Comparison of ENCODE assay signal across 9 cellular contexts in the genomic region with DNA sequence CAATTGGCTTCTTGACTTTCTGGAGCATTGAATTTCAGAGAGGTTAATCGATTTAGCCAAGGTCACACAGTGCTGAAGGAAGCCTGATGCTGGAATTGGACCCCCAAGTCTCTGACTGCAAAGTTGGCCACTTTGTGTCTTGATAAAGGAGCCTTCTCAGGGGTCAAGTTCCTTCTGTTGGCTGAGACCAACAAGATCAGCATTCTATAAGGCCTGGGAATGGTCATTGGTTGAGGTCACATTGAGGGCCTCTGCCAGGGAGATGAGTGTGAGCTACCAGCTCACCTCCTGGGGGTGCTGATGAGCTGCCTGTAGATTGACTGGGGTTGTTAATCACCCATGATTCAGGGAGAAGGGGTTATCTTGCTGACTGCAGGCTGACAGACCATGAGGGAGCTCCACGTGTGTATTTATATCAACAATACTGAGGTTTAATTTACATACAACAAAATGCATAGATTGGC. TPM values are rescaled to one million over a fixed set of nuclear protein-coding genes. Genes with fewer than 3 reads are reported as not detected.
DNase-seq lines count a peak whose midpoint lies in the region; ATAC-seq and TF ChIP-seq lines count a peak whose summit lies in the region.
"Had no signal": no experiment of that assay in that cellular context is flagged by ENCODE, and none has a peak within 500 bp of the region (broad histone marks: within the 10 kb centered on the region; RNA-seq: fewer than 3 reads in every experiment).

No MANE protein-coding gene starts in this region.

- H3K4me1 Mint-ChIP-seq in activated CD4-positive, alpha-beta memory T cell treated with anti-CD3 and anti-CD28 coated beads for 36 hours (ENCODE audit: low read depth): peaks cover 39% of the 10 kb centered on the region

- no peaks in the 10 kb centered on the region for H3K27me3 ChIP-seq in lower lobe of right lung (ENCODE audit: low read depth)

- no peaks in the 10 kb centered on the region for H3K27me3 Mint-ChIP-seq in activated CD4-positive, alpha-beta memory T cell treated with anti-CD3 and anti-CD28 coated beads for 36 hours

- intact Hi-C loops in activated CD4-positive, alpha-beta memory T cell treated with anti-CD3 and anti-CD28 coated beads for 36 hours (cut with micrococcal nuclease): loop anchor here (5.0 kb wide), 2 partner anchors 108 to 283 kb away; no protein-coding TSS in a partner anchor
- intact Hi-C loops in lower lobe of right lung (cut with DNase I): no loop called here

- no peak for TF ChIP-seq CTCF in lower lobe of right lung (IDR thresholded peaks at IDR 0.05)

- no peak overlapping the region for H3K27ac Mint-ChIP-seq in activated CD4-positive, alpha-beta memory T cell treated with anti-CD3 and anti-CD28 coated beads for 36 hours

- peaks cover 23% of the 10 kb centered on the region for H3K4me1 ChIP-seq in lower lobe of right lung

- CTCF ChIA-PET in activated CD4-positive, alpha-beta memory T cell treated with anti-CD3 and anti-CD28 coated beads for 36 hours (lab: Charles Lee): interaction anchor here (0.7 to 5.1 kb wide), 16 partner anchors 10 to 340 kb away, joined by 3 to 65 read pairs (median 6); a partner anchor contains a TSS

- no peak overlapping the region for H3K4me3 ChIP-seq in lower lobe of right lung

- DNase-seq in ELR (ENCODE audit: low read depth) (peak; percentile 52), Kasumi-1 (lab: John Stamatoyannopoulos, UW) (peak; percentile 4 to 31), lower lobe of right lung (no peak), GDM1 (lab: John Stamatoyannopoulos, UW) (no peak), H4 (ENCODE audit: low spot score) (no peak)
- DNase-seq in activated CD4-positive, alpha-beta memory T cell treated with anti-CD3 and anti-CD28 coated beads for 36 hours: peak; percentile 80
- DNase-seq: central memory CD4-positive, alpha-beta T cell had no signal

- ATAC-seq in lower lobe of right lung (peak; percentile 29 to 33), GM18498 (IDR thresholded peaks at IDR 0.05; ENCODE audit: unreplicated experiment) (no peak), HG02970 (IDR thresholded peaks at IDR 0.05; ENCODE audit: low FRiP score, unreplicated experiment) (no peak)

- H3K36me3 ChIP-seq in lower lobe of right lung: no peaks in the 10 kb centered on the region

- no peaks in the 10 kb centered on the region for H3K36me3 Mint-ChIP-seq in activated CD4-positive, alpha-beta memory T cell treated with anti-CD3 and anti-CD28 coated beads for 36 hours

- peaks cover 7% of the 10 kb centered on the region for H3K9me3 ChIP-seq in lower lobe of right lung

- POLR2A ChIA-PET in activated CD4-positive, alpha-beta memory T cell treated with anti-CD3 and anti-CD28 coated beads for 36 hours (lab: Charles Lee): interaction anchor here (0.6 to 1.4 kb wide), 3 partner anchors 39 to 249 kb away, joined by 3 to 4 read pairs (median 4); a partner anchor contains a TSS

- no peak overlapping the region for H3K4me3 Mint-ChIP-seq in activated CD4-positive, alpha-beta memory T cell treated with anti-CD3 and anti-CD28 coated beads for 36 hours

- H3K9me3 Mint-ChIP-seq in activated CD4-positive, alpha-beta memory T cell treated with anti-CD3 and anti-CD28 coated beads for 36 hours: peaks cover 3% of the 10 kb centered on the region

- no peak overlapping the region for H3K27ac ChIP-seq in lower lobe of right lung

RNA-seq across cellular contexts. Expression of a gene that starts 54.5 kb away (rescaled TPM):
- 100 to 1,000 TPM; 109 to 112 TPM for total RNA-seq in activated CD4-positive, alpha-beta memory T cell treated with anti-CD3 and anti-CD28 coated beads for 36 hours
- 140 TPM for total RNA-seq in lower lobe of right lung
- total RNA-seq in H4 (2014; rRNA removed; shearing (Covaris generic)): 34.5 and 36.4 TPM in 2 replicates

Comparison
In these comparisons a context has a peak if more than half of its experiments do, and no peak if none do; other contexts are left out.
1. DNase-seq: peak in ELR (single experiment), Kasumi-1 (2 of 2) and activated CD4-positive, alpha-beta memory T cell treated with anti-CD3 and anti-CD28 coated beads for 36 hours (single experiment); none in lower lobe of right lung (single experiment), GDM1 (single experiment) and H4 (single experiment).
2. ATAC-seq: peak in lower lobe of right lung (2 of 2); none in GM18498 (single experiment) and HG02970 (single experiment).